ENCODE assay signal across 1 cellular context in the genomic region with DNA sequence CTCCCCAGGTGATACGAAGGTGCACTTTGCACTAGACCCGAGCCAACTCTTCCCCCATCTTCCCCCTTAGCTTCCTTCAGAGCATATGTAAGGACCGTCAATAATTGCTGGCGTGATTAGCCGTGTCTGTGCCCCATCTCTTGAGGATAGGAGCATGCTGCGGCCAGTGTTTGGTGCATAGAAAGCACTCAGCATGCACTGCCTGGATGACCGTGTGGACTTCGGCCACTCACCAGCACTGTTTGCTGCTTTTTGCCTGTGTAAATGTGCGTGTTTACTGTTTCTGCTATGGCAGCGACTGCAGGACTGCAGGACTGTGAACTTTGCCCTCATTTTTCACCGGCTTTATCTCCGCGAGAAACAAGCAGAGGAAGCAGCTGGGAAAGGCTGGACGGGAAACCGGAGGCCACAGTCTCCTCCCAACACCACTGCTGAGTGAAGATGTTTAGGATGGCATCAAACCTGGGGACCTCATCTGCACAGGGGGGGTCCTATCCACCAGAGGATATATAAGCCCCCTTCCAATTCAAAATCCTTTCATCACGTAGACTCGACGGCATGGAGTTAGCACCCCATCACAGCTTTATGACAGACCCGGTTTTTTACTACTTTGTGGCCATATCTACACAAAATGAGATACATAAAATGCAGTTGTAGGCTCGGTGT.
A peak's percentile ranks its signal among the peaks of the same experiment; 100 is the strongest.
TF ChIP-seq lines count a peak whose summit lies in the region.

No MANE protein-coding gene starts in this region.

TF ChIP-seq in liver, 16 proteins besides CTCF, POLR2A, EP300 and RAD21 (continued from another document):
- peak; percentile 100 for TF ChIP-seq FOXA1 (IDR thresholded peaks at IDR 0.05)
- TF ChIP-seq SP1 (IDR thresholded peaks at IDR 0.05): peak; percentile 100
- peak; percentile 99 to 100 for TF ChIP-seq RXRA (IDR thresholded peaks at IDR 0.05)
- TF ChIP-seq TAF1 (conservative IDR thresholded peaks at IDR 0.05): no peak
- peak; percentile 76 to 91 for TF ChIP-seq JUND (IDR thresholded peaks at IDR 0.05)
